21 cellular contexts compared by ENCODE assay signal in genomic region chr14:68643673-68644072, GRCh38.
"Had no signal": no experiment of that assay in that cellular context is flagged by ENCODE, and none has a peak within 500 bp of the region (broad histone marks: within the 10 kb centered on the region; RNA-seq: fewer than 3 reads in every experiment).

No MANE protein-coding gene starts in this region.

- H3K27me3 ChIP-seq: dorsolateral prefrontal cortex, upper lobe of left lung had no signal

- H3K27ac Mint-ChIP-seq: activated T-cell treated with anti-CD3 and anti-CD28 coated beads, Interleukin-2, amount 50 U/mL, for 72 hours had no signal

- ATAC-seq: activated CD4-positive, CD25-positive, alpha-beta regulatory T cell treated with anti-CD3 and anti-CD28 coated beads, Interleukin-2, amount 50 U/mL, for 24 hours; activated T-cell treated with anti-CD3 and anti-CD28 coated beads, Interleukin-2, amount 50 U/mL, for 72 hours; esophagus mucosa; mucosa of descending colon; naive thymus-derived CD8-positive, alpha-beta T cell; SK-N-SH treated with all-trans-retinoic acid at 6 μM for 48 hours; stimulated activated naive CD8-positive, alpha-beta T cell treated with anti-CD3 and anti-CD28 coated beads, Interleukin-15, Interleukin-2, amounts not matched to agents 100 U/mL and 50 U/mL, for 24 hours had no signal

- H3K4me3 ChIP-seq: dorsolateral prefrontal cortex, left ventricle myocardium inferior, mucosa of descending colon, skin epidermis, upper lobe of left lung had no signal

- H3K27ac ChIP-seq: left ventricle myocardium inferior, upper lobe of left lung had no signal

- DNase-seq: activated CD4-positive, alpha-beta T cell treated with anti-CD3 and anti-CD28 coated beads, Interleukin-2, amount 50 U/mL, for 4 hours; activated naive CD4-positive, alpha-beta T cell; activated T-cell treated with anti-CD3 and anti-CD28 coated beads, Interleukin-2, amount 50 U/mL, for 72 hours; aorta; dorsolateral prefrontal cortex; hippocampal formation; kidney; left ventricle myocardium inferior; mucosa of descending colon; naive thymus-derived CD8-positive, alpha-beta T cell; nucleus accumbens; stimulated activated CD4-positive, alpha-beta T cell treated with anti-CD3 and anti-CD28 coated beads, Interleukin-15, amount 100 ng/mL, for 24 hours; stimulated activated CD4-positive, alpha-beta T cell treated with anti-CD3 and anti-CD28 coated beads, Interleukin-4, amount 100 ng/mL, for 1 hour; stimulated activated naive CD8-positive, alpha-beta T cell treated with anti-CD3 and anti-CD28 coated beads, Interleukin-15, Interleukin-2, amounts not matched to agents 100 U/mL and 50 U/mL, for 24 hours; T-helper 1 cell; T1000; upper lobe of left lung had no signal

- H3K27me3 Mint-ChIP-seq: naive thymus-derived CD8-positive, alpha-beta T cell had no signal

- H3K4me3 Mint-ChIP-seq: activated T-cell treated with anti-CD3 and anti-CD28 coated beads, Interleukin-2, amount 50 U/mL, for 72 hours; naive thymus-derived CD8-positive, alpha-beta T cell had no signal

- H3K4me1 Mint-ChIP-seq: naive thymus-derived CD8-positive, alpha-beta T cell had no signal

- H3K36me3 ChIP-seq: left ventricle myocardium inferior, upper lobe of left lung had no signal
